Comparison of ENCODE assay signal across 8 cellular contexts in the genomic region with DNA sequence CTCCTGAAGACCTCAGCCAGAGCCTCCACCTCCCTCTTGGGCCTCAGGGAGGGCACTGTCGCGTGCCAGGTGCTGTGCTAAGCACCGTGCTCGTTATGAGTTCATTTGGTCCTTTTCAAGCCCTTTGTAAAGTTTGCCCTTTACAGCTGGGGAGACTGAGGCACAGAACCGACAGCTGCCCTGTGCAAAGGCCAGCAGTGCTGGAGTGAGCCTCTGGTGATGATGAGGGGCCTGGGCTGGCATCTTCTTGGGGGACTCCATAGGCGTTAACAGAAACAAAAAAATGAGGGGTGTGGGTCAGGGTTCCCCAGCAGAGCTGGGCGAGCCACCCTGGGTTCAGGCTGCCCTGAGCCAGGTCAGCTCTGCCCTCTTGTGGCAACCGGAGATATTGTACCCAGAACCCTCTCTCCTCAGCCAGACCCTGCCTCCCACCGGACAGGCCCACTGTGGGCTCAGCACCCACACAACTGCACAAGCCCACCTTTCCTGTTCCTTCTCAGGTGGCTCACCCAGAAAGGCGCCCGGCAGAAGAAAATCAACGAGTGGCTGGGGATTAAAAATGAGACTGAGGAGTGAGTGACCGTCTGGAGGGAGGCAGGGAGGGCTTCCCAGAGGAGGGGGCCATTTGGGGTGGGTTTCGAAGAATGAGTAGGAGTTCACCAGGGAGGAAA. TPM values are rescaled to one million over a fixed set of nuclear protein-coding genes. Genes with fewer than 3 reads are reported as not detected.
A peak's percentile ranks its signal among the peaks of the same experiment; 100 is the strongest.
DNase-seq lines count a peak whose midpoint lies in the region; ATAC-seq and TF ChIP-seq lines count a peak whose summit lies in the region.

No MANE protein-coding gene starts in this region.

- H3K27me3 Mint-ChIP-seq in natural killer cell (ENCODE audit: low read depth in 2 of 2) = no peaks in the 10 kb centered on the region

- H3K9me2 ChIP-seq in Karpas-422 (replicated peaks; ENCODE audit: insufficient read depth, low read length) = no peaks in the 10 kb centered on the region

- H3K27ac Mint-ChIP-seq in natural killer cell = no peak overlapping the region

- peak; percentile 84 to 92 (median 90) for ATAC-seq in natural killer cell
- no peak for ATAC-seq in GM18870 (IDR thresholded peaks at IDR 0.05; ENCODE audit: unreplicated experiment)

- H3K4me1 ChIP-seq in Karpas-422 (ENCODE audit: low read length) = peaks cover 47% of the 10 kb centered on the region

- peak; percentile 73 for TF ChIP-seq CTCF in natural killer cell (IDR thresholded peaks at IDR 0.05)

- no peak overlapping the region for H3K9ac ChIP-seq in Karpas-422 (ENCODE audit: low read length)

- H3K4me1 Mint-ChIP-seq in natural killer cell = peaks cover 5 to 25% of the 10 kb centered on the region in 2 donors

- no peak overlapping the region for H3K4me3 ChIP-seq in Karpas-422 (ENCODE audit: low read length)

- peaks cover 10% of the 10 kb centered on the region; the same call in 1 of the 2 replicates for H3K36me3 ChIP-seq in Karpas-422 (ENCODE audit: insufficient read depth, low read length)

- peaks cover 9% of the 10 kb centered on the region for H3K36me3 Mint-ChIP-seq in natural killer cell

- intact Hi-C loops in natural killer cell (cut with micrococcal nuclease) = loop anchor here (1.0 kb wide), 1 partner anchor 55 kb away; no protein-coding TSS in a partner anchor

- no peaks in the 10 kb centered on the region for H3K27me3 ChIP-seq in Karpas-422 (ENCODE audit: low read length)

- H3K9me3 ChIP-seq in Karpas-422 (ENCODE audit: low read length) = no peaks in the 10 kb centered on the region

- no peaks in the 10 kb centered on the region for H4K20me1 ChIP-seq in Karpas-422 (ENCODE audit: insufficient read depth, low read depth, low read length)

- peak; percentile 51 for DNase-seq in DMS53 (lab: John Stamatoyannopoulos, UW)
- no peak for DNase-seq in DMS53 treated with DMSO at 0.1 percent for 48 hours (lab: John Stamatoyannopoulos, UW; ENCODE audit: unreplicated experiment)
- DNase-seq in Karpas-422 = peak; percentile 90
- DNase-seq in activated CD4-positive, alpha-beta T cell treated with anti-CD3 and anti-CD28 coated beads for 48 hours = peak; percentile 76
- DNase-seq in effector CD4-positive, alpha-beta T cell = peak; percentile 47
- peak; percentile 54 for DNase-seq in natural killer cell
- no peak for DNase-seq in superior temporal gyrus (ENCODE audit: extremely low spot score)

- H2AFZ ChIP-seq in Karpas-422 (ENCODE audit: low read length) = no peak overlapping the region

- H3K4me2 ChIP-seq in Karpas-422 (ENCODE audit: low read depth, low read length, poor library complexity, severe bottlenecking) = no peak overlapping the region

- no peaks in the 10 kb centered on the region for H3K9me3 Mint-ChIP-seq in natural killer cell

- no peak overlapping the region for H3K4me3 Mint-ChIP-seq in natural killer cell

- no peak overlapping the region for H3K27ac ChIP-seq in Karpas-422 (ENCODE audit: low read length)

- no peaks in the 10 kb centered on the region for H3K79me2 ChIP-seq in Karpas-422 (ENCODE audit: low read length)

RNA-seq across cellular contexts. Expression of a gene that starts 5.5 kb away (rescaled TPM):
- 256 and 416 TPM in 2 replicates for total RNA-seq in Karpas-422 (2014; rRNA removed; shearing (Covaris generic); ENCODE audit: low replicate concordance)
- 100 to 1,000 TPM in 1 of 3 donors, 10 to 100 TPM in 2; 38.2 to 109 (median 89.5) TPM for total RNA-seq in natural killer cell

RNA-seq across cellular contexts. Expression of a gene that starts 15.1 kb away (rescaled TPM):
- total RNA-seq in Karpas-422 (2014; rRNA removed; shearing (Covaris generic); ENCODE audit: low replicate concordance) = 5.1 and 5.7 TPM in 2 replicates
- 10 to 100 TPM; 12.3 to 26.4 (median 16.0) TPM for total RNA-seq in natural killer cell

RNA-seq across cellular contexts. Expression of a gene that starts 24.9 kb away (rescaled TPM):
- 17.0 and 24.2 TPM in 2 replicates for total RNA-seq in Karpas-422 (2014; rRNA removed; shearing (Covaris generic); ENCODE audit: low replicate concordance)
- 1 to 10 TPM; 4.1 to 5.6 (median 4.5) TPM for total RNA-seq in natural killer cell

RNA-seq across cellular contexts. Expression of a gene that starts 35.7 kb away (rescaled TPM):
- 2.5 and 6.2 TPM in 2 replicates for total RNA-seq in Karpas-422 (2014; rRNA removed; shearing (Covaris generic); ENCODE audit: low replicate concordance)
- total RNA-seq in natural killer cell = 1 to 10 TPM; 5.2 to 7.8 (median 7.6) TPM

RNA-seq across cellular contexts. Expression of a gene that starts 58.1 kb away (rescaled TPM):
- total RNA-seq in Karpas-422 (2014; rRNA removed; shearing (Covaris generic); ENCODE audit: low replicate concordance) = not detected in 2 replicates
- total RNA-seq in natural killer cell = not detected

Comparison
In these comparisons a context has a peak if more than half of its experiments do, and no peak if none do; other contexts are left out.
1. DNase-seq: peak in DMS53 (single experiment), Karpas-422 (single experiment), activated CD4-positive, alpha-beta T cell treated with anti-CD3 and anti-CD28 coated beads for 48 hours (single experiment), effector CD4-positive, alpha-beta T cell (single experiment) and natural killer cell (single experiment); none in DMS53 treated with DMSO at 0.1 percent for 48 hours (single experiment) and superior temporal gyrus (single experiment).